Comparison of ENCODE assay signal across 1 cellular context in genomic region chr1:24339996-24340395, GRCh38.
TF ChIP-seq lines count a peak whose summit lies in the region.

No MANE protein-coding gene starts in this region.

TF ChIP-seq in HepG2, 621 proteins besides CTCF, POLR2A, EP300 and RAD21:
- TF ChIP-seq ZNF629 (CRISPR knock-in tag; conservative IDR thresholded peaks at IDR 0.05) (peak; percentile 73), ZNF501 (CRISPR knock-in tag; IDR thresholded peaks at IDR 0.05) (no peak)
TF ChIP-seq in HepG2: peak in this region for 1.
